9 cellular contexts compared by ENCODE assay signal in the genomic region with DNA sequence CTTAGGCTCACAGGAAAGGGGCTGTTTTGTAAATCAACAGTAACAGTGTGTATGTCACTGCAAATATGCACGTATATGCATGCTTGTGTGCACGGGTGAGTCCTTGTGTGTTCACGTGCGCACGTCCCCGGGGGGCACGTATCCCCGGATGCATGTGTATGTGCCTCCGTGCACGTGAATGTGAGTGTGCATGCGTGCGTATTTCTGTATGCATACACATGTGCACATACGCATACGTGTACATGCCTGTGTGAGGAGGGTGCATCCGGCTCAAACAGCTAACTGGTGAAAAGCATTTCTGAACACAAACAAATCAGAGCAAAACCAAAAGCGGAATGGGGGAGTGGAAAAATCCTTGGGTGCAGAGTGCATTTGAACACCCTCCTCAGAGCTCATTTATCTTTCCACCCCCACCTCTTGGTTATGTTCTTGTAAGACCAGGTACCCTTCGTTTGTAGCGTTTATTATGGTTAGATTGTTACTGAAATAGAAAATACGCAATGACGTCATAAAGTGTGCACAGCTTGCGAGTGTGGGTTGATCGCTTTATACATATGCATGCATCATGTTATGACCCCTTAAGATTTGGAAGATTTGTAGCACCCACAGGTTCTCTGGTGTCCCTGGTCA. TPM values are rescaled to one million over a fixed set of nuclear protein-coding genes. Genes with fewer than 3 reads are reported as not detected.
DNase-seq lines count a peak whose midpoint lies in the region; ATAC-seq and TF ChIP-seq lines count a peak whose summit lies in the region.
"Had no signal": no experiment of that assay in that cellular context is flagged by ENCODE, and none has a peak within 500 bp of the region (broad histone marks: within the 10 kb centered on the region; RNA-seq: fewer than 3 reads in every experiment).

No MANE protein-coding gene starts in this region.

- H3K9me3 Mint-ChIP-seq in effector memory CD8-positive, alpha-beta T cell, result no peaks in the 10 kb centered on the region

- H3K4me3 Mint-ChIP-seq in effector memory CD8-positive, alpha-beta T cell, result peak overlapping the region; percentile 84 to 93

- TF ChIP-seq CTCF in WERI-Rb-1 (IDR thresholded peaks at IDR 0.05; ENCODE audit: low read depth, low read length) (no peak), psoas muscle (IDR thresholded peaks at IDR 0.05) (no peak)

- peak overlapping the region; percentile 53 for H3K4me3 ChIP-seq in WERI-Rb-1 (ENCODE audit: low read depth, low read length)
- peak overlapping the region; percentile 56 for H3K4me3 ChIP-seq in psoas muscle

- peaks cover 27% of the 10 kb centered on the region for H3K4me1 ChIP-seq in psoas muscle

- H3K9me3 ChIP-seq in WERI-Rb-1 (ENCODE audit: severe bottlenecking) (no peaks in the 10 kb centered on the region), psoas muscle (no peaks in the 10 kb centered on the region)
- H3K9me3 ChIP-seq: adrenal gland had no signal

- DNase-seq in DMS 273 (lab: John Stamatoyannopoulos, UW; ENCODE audit: unreplicated experiment) (peak; percentile 49), DMS 273 treated with DMSO at 0.1 percent for 48 hours (lab: John Stamatoyannopoulos, UW) (no peak), WERI-Rb-1 (no peak), psoas muscle (peak in 1 of 2 donors; percentile 62), NK-92 (lab: John Stamatoyannopoulos, UW; ENCODE audit: unreplicated experiment) (no peak)
- peak; percentile 51 to 69 (median 62) for DNase-seq in effector memory CD8-positive, alpha-beta T cell

- WGBS in psoas muscle, 3 donors, result 25 to 38% (median 28%) methylated on average over 22 of the region's 22 CpGs

- H3K27me3 ChIP-seq in WERI-Rb-1 (ENCODE audit: insufficient read depth, low read depth, severe bottlenecking) (no peaks in the 10 kb centered on the region), psoas muscle (ENCODE audit: insufficient read depth in 3 of 3, low read length in 2 of 3) (no peaks in the 10 kb centered on the region)
- H3K27me3 ChIP-seq: adrenal gland had no signal

- H3K27ac ChIP-seq in WERI-Rb-1, result no peak overlapping the region
- peak overlapping the region; percentile 48 for H3K27ac ChIP-seq in psoas muscle

- peaks cover 2% of the 10 kb centered on the region; the same call in 1 of the 2 replicates for H3K36me3 ChIP-seq in WERI-Rb-1
- H3K36me3 ChIP-seq in psoas muscle (ENCODE audit: insufficient read depth in 1 of 2, low read depth in 1 of 2), result peaks cover 0 to 13% of the 10 kb centered on the region in 2 donors
- H3K36me3 ChIP-seq: adrenal gland had no signal

- no peaks in the 10 kb centered on the region for H3K27me3 Mint-ChIP-seq in effector memory CD8-positive, alpha-beta T cell

- peak overlapping the region; percentile 90 to 96 for H3K27ac Mint-ChIP-seq in effector memory CD8-positive, alpha-beta T cell

- H3K36me3 Mint-ChIP-seq in effector memory CD8-positive, alpha-beta T cell (ENCODE audit: insufficient read depth), result peaks cover 7% of the 10 kb centered on the region

- peaks cover 31 to 32% of the 10 kb centered on the region in 2 donors for H3K4me1 Mint-ChIP-seq in effector memory CD8-positive, alpha-beta T cell (ENCODE audit: low read depth in 2 of 2)

- ATAC-seq in HG03280 (IDR thresholded peaks at IDR 0.05; ENCODE audit: unreplicated experiment), result peak; percentile 31
- peak; percentile 55 for ATAC-seq in effector memory CD8-positive, alpha-beta T cell (replicated peaks)
- ATAC-seq in psoas muscle, result peak; percentile 18 to 33 (median 29)
- no peak for ATAC-seq in GM19324 (IDR thresholded peaks at IDR 0.05; ENCODE audit: low FRiP score, unreplicated experiment)

- intact Hi-C loops in psoas muscle (cut with DNase I), result loop anchor here (5.0 kb wide), 3 partner anchors 39 to 89 kb away; partner anchors contain the start of genes CHKB (in 1 of the 2), CPT1B (in 1 of the 2) and TYMP (in 1 of the 2)

RNA-seq across cellular contexts. Expression of gene ARSA, which starts 7.0 kb away (rescaled TPM):
- total RNA-seq in psoas muscle, result 10 to 100 TPM in 2 of 4 donors, 1 to 10 TPM in 2; 8.8 to 13.6 (median 10.4) TPM
- 10 to 100 TPM in 1 of 3 donors, 1 to 10 TPM in 2; 8.3 to 11.7 (median 9.8) TPM for polyA plus RNA-seq in psoas muscle

RNA-seq across cellular contexts. Expression of gene MAPK8IP2, which starts 20.4 kb away (rescaled TPM):
- total RNA-seq in psoas muscle, result under 1 TPM; 0.12 to 0.34 (median 0.17) TPM
- polyA plus RNA-seq in psoas muscle, result under 1 TPM; 0.13 to 0.22 (median 0.15) TPM

RNA-seq across cellular contexts. Expression of gene CHKB, which starts 38.3 kb away (rescaled TPM):
- 10 to 100 TPM; 11.5 to 25.2 (median 16.3) TPM for total RNA-seq in psoas muscle
- 10 to 100 TPM; 13.1 to 14.3 (median 13.6) TPM for polyA plus RNA-seq in psoas muscle

RNA-seq across cellular contexts. Expression of gene CPT1B, which starts 42.7 kb away (rescaled TPM):
- total RNA-seq in psoas muscle, result 100 to 1,000 TPM in 3 of 4 donors, 10 to 100 TPM in 1; 75.8 to 144 (median 139) TPM
- 10 to 100 TPM; 57.4 to 87.6 (median 70.8) TPM for polyA plus RNA-seq in psoas muscle

RNA-seq across cellular contexts. Expression of gene SHANK3, which starts 51.6 kb away (rescaled TPM):
- 10 to 100 TPM in 3 of 4 donors, 1 to 10 TPM in 1; 7.5 to 16.3 (median 13.5) TPM for total RNA-seq in psoas muscle
- polyA plus RNA-seq in psoas muscle, result 1 to 10 TPM; 4.2 to 9.3 (median 4.8) TPM

Comparison
In these comparisons a context has a peak if more than half of its experiments do, and no peak if none do; other contexts are left out.
1. DNase-seq: peak in DMS 273 (single experiment) and effector memory CD8-positive, alpha-beta T cell (3 of 3); none in DMS 273 treated with DMSO at 0.1 percent for 48 hours (single experiment), WERI-Rb-1 (single experiment) and NK-92 (single experiment).